8 cellular contexts compared by ENCODE assay signal in genomic region chr22:49827307-49827852, GRCh38. TPM values are rescaled to one million over a fixed set of nuclear protein-coding genes. Genes with fewer than 3 reads are reported as not detected.
DNase-seq lines count a peak whose midpoint lies in the region; ATAC-seq, FAIRE-seq and TF ChIP-seq lines count a peak whose summit lies in the region.

No MANE protein-coding gene starts in this region.

- H3K4me3 ChIP-seq in PC-3 (ENCODE audit: low read length) (peak overlapping the region; percentile 95), endothelial cell of umbilical vein (replicated peaks in 1 of 3; ENCODE audit: insufficient read depth in 1 of 3, low read depth in 1 of 3, low read length in 3 of 3) (peak overlapping the region; percentile 56 to 93 (median 89)), osteoblast (ENCODE audit: insufficient read depth, low read length) (peak overlapping the region; percentile 87)

- H3K27me3 ChIP-seq in PC-3 (ENCODE audit: low read length) (no peaks in the 10 kb centered on the region), endothelial cell of umbilical vein (ENCODE audit: control insufficient read depth in 2 of 2, insufficient read depth in 2 of 2, low read length in 2 of 2) (peaks cover 5 to 8% of the 10 kb centered on the region in 2 experiments), osteoblast (ENCODE audit: insufficient read depth, low read length) (no peaks in the 10 kb centered on the region)

- CTCF ChIA-PET in PC-3 (lab: Charles Lee) (no interaction called here), endothelial cell of umbilical vein (lab: Charles Lee) (no interaction called here)

- no TSS peak for BruUV-seq in PC-3 (replicated peaks; lab: Mats Ljungman, UMichigan)
- BruUV-seq in endothelial cell of umbilical vein (replicated peaks; lab: Mats Ljungman, UMichigan) = no TSS peak

- H2AFZ ChIP-seq in PC-3 (ENCODE audit: low read length) = no peak overlapping the region
- H2AFZ ChIP-seq in endothelial cell of umbilical vein (ENCODE audit: low read depth, low read length) = no peak overlapping the region
- no peak overlapping the region for H2AFZ ChIP-seq in osteoblast (ENCODE audit: low read length)

- dilution Hi-C loops in endothelial cell of umbilical vein (cut with MboI; ENCODE audit: extremely low pct_ligation_motif_present, low sequenced_read_pairs) = no loop called here

- H3K79me2 ChIP-seq in PC-3 (ENCODE audit: low read length) = peaks cover 48% of the 10 kb centered on the region
- H3K79me2 ChIP-seq in endothelial cell of umbilical vein (ENCODE audit: control insufficient read depth, insufficient read depth, low read length) = peaks cover 47% of the 10 kb centered on the region
- peaks cover 46% of the 10 kb centered on the region for H3K79me2 ChIP-seq in osteoblast (ENCODE audit: insufficient read depth, low read length)

- ATAC-seq in PC-3 = peak; percentile 13

- intact Hi-C loops in PC-3 (cut with micrococcal nuclease) = loop anchor here (2.0 kb wide), 1 partner anchor 25 kb away; the partner anchor contains the start of gene ZBED4
- intact Hi-C loops in endothelial cell of umbilical vein (cut with micrococcal nuclease) = loop anchor here (1.0 kb wide), 1 partner anchor 91 kb away; the partner anchor contains the start of genes ALG12 and CRELD2

- POLR2A ChIA-PET in PC-3 (lab: Charles Lee; ENCODE audit: unreplicated experiment) = no interaction called here
- POLR2A ChIA-PET in endothelial cell of umbilical vein (lab: Charles Lee) = interaction anchor here (0.6 kb wide), 1 partner anchor 48 kb away, joined by 3 read pairs; no protein-coding TSS in a partner anchor

- H3K9me2 ChIP-seq in PC-3 (replicated peaks; ENCODE audit: low read length) = no peaks in the 10 kb centered on the region

- H3K4me1 ChIP-seq in PC-3 (ENCODE audit: insufficient read depth, low read length) (peaks cover 17% of the 10 kb centered on the region), endothelial cell of umbilical vein (ENCODE audit: control insufficient read depth, extremely low read depth, insufficient read depth, low read length) (peaks cover 10% of the 10 kb centered on the region), osteoblast (ENCODE audit: insufficient read depth, low read length) (peaks cover 17% of the 10 kb centered on the region)

- H3K9me3 ChIP-seq in PC-3 (ENCODE audit: low read length) (no peaks in the 10 kb centered on the region), endothelial cell of umbilical vein (replicated peaks; ENCODE audit: control insufficient read depth, insufficient read depth, low read length) (no peaks in the 10 kb centered on the region), osteoblast (ENCODE audit: low read depth, low read length) (no peaks in the 10 kb centered on the region)

- H3K9ac ChIP-seq in PC-3 (ENCODE audit: low read length) = peak overlapping the region; percentile 91
- H3K9ac ChIP-seq in endothelial cell of umbilical vein (replicated peaks; ENCODE audit: extremely low read depth, insufficient read depth, low read length) = peak overlapping the region; percentile 90

- H3K36me3 ChIP-seq in PC-3 (ENCODE audit: low read depth, low read length) (peaks cover 9% of the 10 kb centered on the region; the same call in 1 of the 2 replicates), endothelial cell of umbilical vein (ENCODE audit: control insufficient read depth in 2 of 2, extremely low read depth in 1 of 2, insufficient read depth in 2 of 2, low read length in 2 of 2) (peaks cover 15 to 22% of the 10 kb centered on the region in 2 experiments), osteoblast (ENCODE audit: insufficient read depth, low read length) (peaks cover 18% of the 10 kb centered on the region)

- no peak for TF ChIP-seq POLR2A in endothelial cell of umbilical vein (IDR thresholded peaks at IDR 0.05; ENCODE audit: low read depth, low read length)

- no peaks in the 10 kb centered on the region for H3K9me1 ChIP-seq in endothelial cell of umbilical vein (replicated peaks; ENCODE audit: control insufficient read depth, extremely low read depth, insufficient read depth, low read length)

- DNase-seq in NCI-H2107 (lab: John Stamatoyannopoulos, UW) = peak; percentile 6
- no peak for DNase-seq in NCI-H2107 treated with DMSO at 0.1 percent for 48 hours (lab: John Stamatoyannopoulos, UW; ENCODE audit: unreplicated experiment)
- DNase-seq in PC-3 = no peak
- no peak for DNase-seq in endothelial cell of umbilical vein (ENCODE audit: low read depth, low spot score)
- peak; percentile 96 for DNase-seq in osteoblast (ENCODE audit: insufficient read length, low spot score, missing footprints)
- no peak for DNase-seq in DMS153 treated with DMSO at 0.1 percent for 48 hours (lab: John Stamatoyannopoulos, UW; ENCODE audit: unreplicated experiment)
- no peak for DNase-seq in activated effector memory CD4-positive, alpha-beta T cell treated with anti-CD3 and anti-CD28 coated beads, Interleukin-2, amount 50 U/mL, for 16 hours
- DNase-seq in NCI-H2029 treated with DMSO at 0.1 percent for 48 hours (lab: John Stamatoyannopoulos, UW) = no peak

- H3F3A ChIP-seq in PC-3 (ENCODE audit: low read length, unreplicated experiment) = no peaks in the 10 kb centered on the region

- no peak for TF ChIP-seq CTCF in PC-3 (conservative IDR thresholded peaks at IDR 0.05; ENCODE audit: low read depth, low read length)
- TF ChIP-seq CTCF in endothelial cell of umbilical vein (IDR thresholded peaks at IDR 0.05; ENCODE audit: extremely low read depth in 1 of 2, insufficient read depth in 1 of 2, low read depth in 1 of 2, low read length in 2 of 2) = no peak
- TF ChIP-seq CTCF in osteoblast (IDR thresholded peaks at IDR 0.05; ENCODE audit: extremely low read depth, low read depth, low read length) = no peak

- H3K4me2 ChIP-seq in PC-3 (ENCODE audit: low read length) (peak overlapping the region; percentile 99; the same call in 1 of the 2 replicates), endothelial cell of umbilical vein (ENCODE audit: insufficient read depth, low read length) (no peak overlapping the region), osteoblast (ENCODE audit: insufficient read depth, low read length) (no peak overlapping the region)

- peaks cover 35% of the 10 kb centered on the region for H4K20me1 ChIP-seq in PC-3 (ENCODE audit: low read length)
- H4K20me1 ChIP-seq in endothelial cell of umbilical vein (replicated peaks; ENCODE audit: control insufficient read depth, extremely low read depth, insufficient read depth, low read length) = peaks cover 11% of the 10 kb centered on the region
- H4K20me1 ChIP-seq in osteoblast (ENCODE audit: insufficient read depth, low read length) = peaks cover 44% of the 10 kb centered on the region

- FAIRE-seq in endothelial cell of umbilical vein (lab: Jason Lieb, UNC) = no peak

- H3K27ac ChIP-seq in PC-3 (ENCODE audit: low read length) = no peak overlapping the region
- peak overlapping the region; percentile 55 for H3K27ac ChIP-seq in endothelial cell of umbilical vein (ENCODE audit: insufficient read depth, low read depth, low read length)
- H3K27ac ChIP-seq in osteoblast (ENCODE audit: low read depth, low read length) = peak overlapping the region; percentile 92

TF ChIP-seq in endothelial cell of umbilical vein, 7 proteins besides CTCF, POLR2A, EP300 and RAD21:
- TF ChIP-seq MYC (IDR thresholded peaks at IDR 0.05; ENCODE audit: low read depth, low read length) = no peak
- no peak for TF ChIP-seq GATA2 (IDR thresholded peaks at IDR 0.05; ENCODE audit: insufficient read depth, insufficient read length, low read depth, low read length)
- no peak for TF ChIP-seq JUN (IDR thresholded peaks at IDR 0.05; ENCODE audit: borderline replicate concordance, insufficient read depth, insufficient read length, low read depth)
- TF ChIP-seq MAX (IDR thresholded peaks at IDR 0.05; ENCODE audit: insufficient read depth, insufficient read length) = no peak
- TF ChIP-seq EZH2 (IDR thresholded peaks at IDR 0.05; ENCODE audit: borderline replicate concordance, low read depth, low read length, severe bottlenecking) = no peak
- no peak for TF ChIP-seq FOS (IDR thresholded peaks at IDR 0.05; ENCODE audit: borderline replicate concordance, insufficient read depth, low read length)
- no peak for TF ChIP-seq POLR2AphosphoS5 (IDR thresholded peaks at IDR 0.05; ENCODE audit: insufficient read depth, low read depth, low read length)

RNA-seq across cellular contexts. Expression of gene BRD1, which starts 0.3 kb away (rescaled TPM):
- total RNA-seq in PC-3 (2014; rRNA removed) (19.1 and 23.0 TPM in 2 replicates), endothelial cell of umbilical vein (38.8 and 41.1 TPM in 2 replicates), osteoblast (23.5 and 25.9 TPM in 2 replicates)
- 6.8 and 8.1 TPM in 2 replicates for polyA plus RNA-seq in endothelial cell of umbilical vein
- 6.6 and 7.9 TPM in 2 replicates for polyA plus RNA-seq in endothelial cell of umbilical vein (2011; cell fraction: cytosol; rRNA removed)
- polyA plus RNA-seq in endothelial cell of umbilical vein (2011; cell fraction: nucleus; rRNA removed) = 46.2 and 52.9 TPM in 2 replicates
- 12.8 and 14.5 TPM in 2 replicates for polyA plus RNA-seq in endothelial cell of umbilical vein (2012)
- polyA minus RNA-seq in endothelial cell of umbilical vein = 11.1 and 15.7 TPM in 2 replicates
- 6.5 TPM for polyA minus RNA-seq in endothelial cell of umbilical vein (2011; cell fraction: cytosol; rRNA and poly(A)+ RNA removed)
- polyA minus RNA-seq in endothelial cell of umbilical vein (2011; cell fraction: nucleus; rRNA and poly(A)+ RNA removed) = 31.7 and 42.3 TPM in 2 replicates

RNA-seq across cellular contexts. Expression of gene ZBED4, which starts 26.3 kb away (rescaled TPM):
- total RNA-seq in PC-3 (2014; rRNA removed) = 11.5 and 14.3 TPM in 2 replicates
- total RNA-seq in endothelial cell of umbilical vein = 18.2 and 18.6 TPM in 2 replicates
- polyA plus RNA-seq in endothelial cell of umbilical vein = 6.4 and 8.6 TPM in 2 replicates
- polyA plus RNA-seq in endothelial cell of umbilical vein (2011; cell fraction: cytosol; rRNA removed) = 9.1 and 9.3 TPM in 2 replicates
- polyA plus RNA-seq in endothelial cell of umbilical vein (2011; cell fraction: nucleus; rRNA removed) = 13.5 and 14.1 TPM in 2 replicates
- polyA plus RNA-seq in endothelial cell of umbilical vein (2012) = 12.3 and 13.1 TPM in 2 replicates
- polyA minus RNA-seq in endothelial cell of umbilical vein = 14.1 TPM in 2 replicates
- polyA minus RNA-seq in endothelial cell of umbilical vein (2011; cell fraction: cytosol; rRNA and poly(A)+ RNA removed) = 5.0 TPM
- 14.1 and 14.9 TPM in 2 replicates for polyA minus RNA-seq in endothelial cell of umbilical vein (2011; cell fraction: nucleus; rRNA and poly(A)+ RNA removed)
- 8.0 and 8.3 TPM in 2 replicates for total RNA-seq in osteoblast

Comparison
In these comparisons a context has a peak if more than half of its experiments do, and no peak if none do; other contexts are left out.
1. DNase-seq: peak in NCI-H2107 (single experiment) and osteoblast (single experiment); none in NCI-H2107 treated with DMSO at 0.1 percent for 48 hours (single experiment), PC-3 (single experiment), endothelial cell of umbilical vein (single experiment), DMS153 treated with DMSO at 0.1 percent for 48 hours (single experiment), activated effector memory CD4-positive, alpha-beta T cell treated with anti-CD3 and anti-CD28 coated beads, Interleukin-2, amount 50 U/mL, for 16 hours (single experiment) and NCI-H2029 treated with DMSO at 0.1 percent for 48 hours (single experiment).
2. Peak in every context shown above with its lines, with median percentiles within 50 percentile points of each other: H3K4me3 ChIP-seq.